In the genomic region with DNA sequence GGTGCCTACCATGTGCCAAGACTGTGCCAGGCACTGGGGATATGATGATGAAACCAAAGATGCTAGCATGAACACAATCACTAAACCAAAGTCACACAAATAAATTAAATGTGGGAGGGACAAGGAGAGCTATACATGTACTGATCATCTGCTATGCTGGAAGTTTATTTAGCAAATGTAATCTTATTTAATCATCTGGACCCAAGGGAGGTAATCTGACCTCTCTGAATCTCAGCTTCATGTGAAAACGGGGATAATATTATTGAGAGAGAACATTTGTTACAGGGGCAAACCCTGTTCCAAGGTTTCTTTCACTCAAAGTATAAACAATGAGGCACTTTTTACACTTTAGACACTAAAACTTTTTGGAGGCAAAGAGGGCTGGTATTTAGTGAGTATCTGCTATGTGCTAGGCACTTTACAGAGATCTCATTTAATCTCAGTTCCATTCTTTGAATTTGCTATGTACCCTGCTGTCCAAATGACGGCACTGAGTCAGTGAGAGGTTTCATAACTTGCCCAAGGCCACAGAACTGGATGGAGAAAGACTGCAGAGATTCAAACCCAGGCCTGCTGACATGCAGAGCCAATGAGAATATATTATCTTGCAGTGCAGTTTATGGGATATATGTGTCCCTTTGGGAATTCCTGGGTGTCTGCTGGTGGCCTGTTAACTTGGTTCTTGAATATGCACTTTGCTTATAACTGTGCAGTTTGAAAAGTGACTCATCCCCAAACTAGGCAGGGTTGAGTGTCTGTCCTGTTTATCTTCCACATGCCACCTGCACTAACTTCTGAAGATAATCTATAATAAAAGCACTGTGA, we compare ENCODE assay signal across 8 cellular contexts. TPM values are rescaled to one million over a fixed set of nuclear protein-coding genes. Genes with fewer than 3 reads are reported as not detected.
DNase-seq lines count a peak whose midpoint lies in the region; ATAC-seq lines count a peak whose summit lies in the region.

No MANE protein-coding gene starts in this region.

- intact Hi-C loops in activated CD4-positive, alpha-beta T cell treated with anti-CD3 and anti-CD28 coated beads for 36 hours (cut with DNase I, micrococcal nuclease): loop anchor here (1.0 to 5.0 kb wide), 4 partner anchors 22 to 633 kb away; a partner anchor contains a TSS

- H3K4me3 Mint-ChIP-seq in activated CD4-positive, alpha-beta T cell treated with anti-CD3 and anti-CD28 coated beads for 36 hours: peak overlapping the region; percentile 38
- no peak overlapping the region for H3K4me3 Mint-ChIP-seq in activated naive CD8-positive, alpha-beta T cell treated with anti-CD3 and anti-CD28 coated beads, Interleukin-2, amount 50 U/mL, for 24 hours

- peaks cover 10% of the 10 kb centered on the region for H3K36me3 Mint-ChIP-seq in activated CD4-positive, alpha-beta T cell treated with anti-CD3 and anti-CD28 coated beads for 36 hours (ENCODE audit: low read depth)
- peaks cover 12% of the 10 kb centered on the region for H3K36me3 Mint-ChIP-seq in activated naive CD8-positive, alpha-beta T cell treated with anti-CD3 and anti-CD28 coated beads, Interleukin-2, amount 50 U/mL, for 24 hours (ENCODE audit: low read depth)

- H3K27ac Mint-ChIP-seq in activated CD4-positive, alpha-beta T cell treated with anti-CD3 and anti-CD28 coated beads for 36 hours: peak overlapping the region; percentile 87
- peak overlapping the region; percentile 70 for H3K27ac Mint-ChIP-seq in activated naive CD8-positive, alpha-beta T cell treated with anti-CD3 and anti-CD28 coated beads, Interleukin-2, amount 50 U/mL, for 24 hours

- H3K4me1 Mint-ChIP-seq in activated CD4-positive, alpha-beta T cell treated with anti-CD3 and anti-CD28 coated beads for 36 hours: peaks cover 40% of the 10 kb centered on the region
- H3K4me1 Mint-ChIP-seq in activated naive CD8-positive, alpha-beta T cell treated with anti-CD3 and anti-CD28 coated beads, Interleukin-2, amount 50 U/mL, for 24 hours: peaks cover 37% of the 10 kb centered on the region

- no peaks in the 10 kb centered on the region for H3K27me3 Mint-ChIP-seq in activated CD4-positive, alpha-beta T cell treated with anti-CD3 and anti-CD28 coated beads for 36 hours
- H3K27me3 Mint-ChIP-seq in activated naive CD8-positive, alpha-beta T cell treated with anti-CD3 and anti-CD28 coated beads, Interleukin-2, amount 50 U/mL, for 24 hours: peaks cover 1% of the 10 kb centered on the region

- peak; percentile 28 for ATAC-seq in activated CD4-positive, alpha-beta T cell treated with anti-CD3 and anti-CD28 coated beads for 36 hours
- peak; percentile 22 for ATAC-seq in HG03565 (IDR thresholded peaks at IDR 0.05; ENCODE audit: unreplicated experiment)
- ATAC-seq in activated naive CD8-positive, alpha-beta T cell treated with anti-CD3 and anti-CD28 coated beads, Interleukin-2, amount 50 U/mL, for 24 hours: peak; percentile 5
- ATAC-seq in GM18861 (IDR thresholded peaks at IDR 0.05; ENCODE audit: unreplicated experiment): no peak
- no peak for ATAC-seq in HG02840 (IDR thresholded peaks at IDR 0.05; ENCODE audit: low FRiP score, unreplicated experiment)

- peak; percentile 50 for DNase-seq in activated CD4-positive, alpha-beta T cell treated with anti-CD3 and anti-CD28 coated beads for 36 hours
- DNase-seq in activated CD4-positive, alpha-beta T cell treated with anti-CD3 and anti-CD28 coated beads, Interleukin-2, amount 50 U/mL, for 4 hours: no peak
- DNase-seq in activated naive CD8-positive, alpha-beta T cell treated with anti-CD3 and anti-CD28 coated beads, Interleukin-2, amount 50 U/mL, for 24 hours: no peak
- peak; percentile 41 for DNase-seq in renal cortical epithelial cell (ENCODE audit: low read depth)
- DNase-seq in cerebellar cortex (ENCODE audit: low spot score): no peak

- POLR2A ChIA-PET in activated CD4-positive, alpha-beta T cell treated with anti-CD3 and anti-CD28 coated beads for 36 hours (lab: Charles Lee): interaction anchor here (0.6 to 0.9 kb wide), 2 partner anchors 70 to 238 kb away, joined by 3 to 7 read pairs; no protein-coding TSS in a partner anchor

- CTCF ChIA-PET in activated CD4-positive, alpha-beta T cell treated with anti-CD3 and anti-CD28 coated beads for 36 hours (lab: Charles Lee): interaction anchor here (2.9 kb wide), 1 partner anchor 22 kb away, joined by 8 read pairs; no protein-coding TSS in a partner anchor

- no peaks in the 10 kb centered on the region for H3K9me3 Mint-ChIP-seq in activated CD4-positive, alpha-beta T cell treated with anti-CD3 and anti-CD28 coated beads for 36 hours (ENCODE audit: low read depth)
- H3K9me3 Mint-ChIP-seq in activated naive CD8-positive, alpha-beta T cell treated with anti-CD3 and anti-CD28 coated beads, Interleukin-2, amount 50 U/mL, for 24 hours: no peaks in the 10 kb centered on the region

RNA-seq across cellular contexts. Expression of a gene that starts 3.3 kb away (rescaled TPM):
- total RNA-seq in activated CD4-positive, alpha-beta T cell treated with anti-CD3 and anti-CD28 coated beads for 36 hours: 100 to 1,000 TPM; 129 to 141 TPM
- 27.1 and 54.8 TPM in 2 replicates for total RNA-seq in renal cortical epithelial cell

Comparison
In these comparisons a context has a peak if more than half of its experiments do, and no peak if none do; other contexts are left out.
1. DNase-seq: peak in activated CD4-positive, alpha-beta T cell treated with anti-CD3 and anti-CD28 coated beads for 36 hours (single experiment) and renal cortical epithelial cell (single experiment); none in activated CD4-positive, alpha-beta T cell treated with anti-CD3 and anti-CD28 coated beads, Interleukin-2, amount 50 U/mL, for 4 hours (0 of 2), activated naive CD8-positive, alpha-beta T cell treated with anti-CD3 and anti-CD28 coated beads, Interleukin-2, amount 50 U/mL, for 24 hours (single experiment) and cerebellar cortex (single experiment).
2. ATAC-seq: peak in activated CD4-positive, alpha-beta T cell treated with anti-CD3 and anti-CD28 coated beads for 36 hours (single experiment), HG03565 (single experiment) and activated naive CD8-positive, alpha-beta T cell treated with anti-CD3 and anti-CD28 coated beads, Interleukin-2, amount 50 U/mL, for 24 hours (single experiment); none in GM18861 (single experiment) and HG02840 (single experiment).